ENCODE assay signal across 23 cellular contexts in the genomic region with DNA sequence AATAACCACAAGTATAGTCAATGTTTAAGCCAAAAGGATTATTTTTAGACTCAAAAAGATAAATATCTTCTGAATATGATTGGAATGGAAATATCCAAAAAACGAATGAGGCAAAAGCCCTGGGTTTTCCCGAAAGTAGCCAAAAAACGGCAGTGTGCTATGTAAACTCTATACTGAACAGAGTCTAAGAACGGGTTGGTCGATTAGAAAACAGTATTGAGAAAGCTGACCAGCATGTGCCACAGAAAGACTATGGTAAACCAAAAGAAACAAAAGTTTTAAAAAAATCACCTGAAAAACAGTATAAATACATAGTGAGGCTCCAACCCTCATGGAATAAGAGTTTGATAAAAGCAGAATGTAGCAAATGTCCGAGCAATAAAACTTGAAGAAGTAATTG.
"Had no signal": no experiment of that assay in that cellular context is flagged by ENCODE, and none has a peak within 500 bp of the region (broad histone marks: within the 10 kb centered on the region; RNA-seq: fewer than 3 reads in every experiment).

No MANE protein-coding gene starts in this region.

- H3K4me3 ChIP-seq: coronary artery, dorsolateral prefrontal cortex, esophagus muscularis mucosa, gastrocnemius medialis, heart right ventricle, left lung, lower lobe of right lung, mucosa of descending colon had no signal

- H3K9me3 ChIP-seq: esophagus muscularis mucosa, gastrocnemius medialis, lower lobe of right lung had no signal

- H3K27me3 ChIP-seq: dorsolateral prefrontal cortex, esophagus muscularis mucosa, gastrocnemius medialis, heart right ventricle, left lung had no signal

- ATAC-seq: gastrocnemius medialis, heart right ventricle, left cardiac atrium, left lung, left ventricle myocardium superior, lower lobe of right lung, mucosa of descending colon had no signal

- DNase-seq: dermis blood vessel endothelial cell; dorsolateral prefrontal cortex; effector CD4-positive, alpha-beta T cell; effector memory CD4-positive, alpha-beta T cell; foreskin fibroblast; gastrocnemius medialis; glutamatergic neuron; head of caudate nucleus; heart right ventricle; hippocampal formation; left cardiac atrium; left lung; left ventricle myocardium superior; lower lobe of right lung; mesenchymal stem cell; mucosa of descending colon; naive B cell had no signal

- H3K4me1 ChIP-seq: esophagus muscularis mucosa, gastrocnemius medialis, heart right ventricle, left lung, lower lobe of right lung had no signal

- H3K27ac ChIP-seq: coronary artery, dorsolateral prefrontal cortex, esophagus muscularis mucosa, gastrocnemius medialis, heart right ventricle, left lung, lower lobe of right lung had no signal

- H3K36me3 ChIP-seq: esophagus muscularis mucosa, gastrocnemius medialis, heart right ventricle, left lung, lower lobe of right lung had no signal

- FAIRE-seq: colon, endothelial cell of umbilical vein, islet of Langerhans, keratinocyte had no signal
